18 cellular contexts compared by ENCODE assay signal in the genomic region with DNA sequence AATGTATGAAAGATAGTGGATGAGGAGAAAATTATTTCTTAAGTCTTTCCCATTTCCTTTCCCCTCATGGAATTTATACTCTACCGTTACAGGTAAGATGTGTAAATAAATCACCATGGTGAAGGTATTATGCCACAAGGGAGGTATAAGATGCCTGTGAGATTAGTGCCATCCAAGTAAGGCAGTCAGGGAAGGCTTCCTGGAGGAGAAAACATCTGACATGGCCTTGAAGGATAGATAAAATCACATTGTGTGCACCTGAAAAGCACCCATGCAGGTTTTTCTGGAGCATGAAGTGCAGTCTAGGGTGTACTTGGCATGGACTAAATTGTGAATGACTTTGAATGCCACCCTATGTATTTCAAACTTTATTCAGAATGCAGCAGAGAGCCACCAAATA.
"Had no signal": no experiment of that assay in that cellular context is flagged by ENCODE, and none has a peak within 500 bp of the region (broad histone marks: within the 10 kb centered on the region; RNA-seq: fewer than 3 reads in every experiment).

No MANE protein-coding gene starts in this region.

- H2AFZ ChIP-seq: parathyroid adenoma had no signal

- FAIRE-seq: islet of Langerhans had no signal

- H3K9me3 Mint-ChIP-seq: stimulated activated memory B cell treated with anti-CD40 and anti-IgM and Interleukin-4, amounts not matched to agents 10 μg/mL and 1 μg/mL and 100 μg/mL, for 72 hours; WTC11 had no signal

- H3K27me3 ChIP-seq: thyroid gland had no signal

- H3K9me3 ChIP-seq: thyroid gland had no signal

- DNase-seq: activated T-cell treated with anti-CD3 and anti-CD28 coated beads, Interleukin-2, amount 50 U/mL, for 1 hour; cerebellar nuclear complex; cortex of kidney; foreskin fibroblast; glutamatergic neuron; mesenchymal stem cell; nephron progenitor cell; nucleus accumbens; stimulated activated CD4-positive, alpha-beta T cell treated with anti-CD3 and anti-CD28 coated beads, Interleukin-15, amount 100 ng/mL, for 24 hours; T1000; thyroid gland had no signal

- H3K4me2 ChIP-seq: smooth muscle cell had no signal

- H3K27me3 Mint-ChIP-seq: stimulated activated memory B cell treated with anti-CD40 and anti-IgM and Interleukin-4, amounts not matched to agents 10 μg/mL and 1 μg/mL and 100 μg/mL, for 72 hours had no signal

- H3K36me3 Mint-ChIP-seq: WTC11 had no signal

- H3K27ac Mint-ChIP-seq: activated naive CD4-positive, alpha-beta T cell treated with anti-CD3 and anti-CD28 coated beads, Interleukin-2, amount 50 U/mL, for 72 hours; nephron progenitor cell; stimulated activated memory B cell treated with anti-CD40 and anti-IgM and Interleukin-4, amounts not matched to agents 10 μg/mL and 1 μg/mL and 100 μg/mL, for 72 hours; WTC11 had no signal

- H3K4me3 Mint-ChIP-seq: nephron progenitor cell; stimulated activated memory B cell treated with anti-CD40 and anti-IgM and Interleukin-4, amounts not matched to agents 10 μg/mL and 1 μg/mL and 100 μg/mL, for 72 hours; WTC11 had no signal

- H3K4me3 ChIP-seq: smooth muscle cell, thyroid gland had no signal

- ATAC-seq: activated naive CD4-positive, alpha-beta T cell treated with anti-CD3 and anti-CD28 coated beads, Interleukin-2, amount 50 U/mL, for 72 hours; sciatic nerve; stimulated activated memory B cell treated with anti-CD40 and anti-IgM and Interleukin-4, amounts not matched to agents 10 μg/mL and 1 μg/mL and 100 μg/mL, for 72 hours; WTC11 had no signal

- H3K9ac ChIP-seq: parathyroid adenoma had no signal

- H3K36me3 ChIP-seq: thyroid gland had no signal

- H3K27ac ChIP-seq: parathyroid adenoma, thyroid gland had no signal
